Comparison of ENCODE assay signal across 8 cellular contexts in genomic region chr9:91362212-91362611, GRCh38. TPM values are rescaled to one million over a fixed set of nuclear protein-coding genes. Genes with fewer than 3 reads are reported as not detected.
DNase-seq lines count a peak whose midpoint lies in the region; ATAC-seq and TF ChIP-seq lines count a peak whose summit lies in the region.

No MANE protein-coding gene starts in this region.

- peaks cover 7% of the 10 kb centered on the region; the same call in 1 of the 2 replicates for H3K4me1 ChIP-seq in BE2C

- H3K9me3 Mint-ChIP-seq in natural killer cell, result no peaks in the 10 kb centered on the region

- H3K36me3 Mint-ChIP-seq in natural killer cell, result no peaks in the 10 kb centered on the region

- TF ChIP-seq CTCF in BE2C (IDR thresholded peaks at IDR 0.05; ENCODE audit: low read depth, low read length) (no peak), brain microvascular endothelial cell (IDR thresholded peaks at IDR 0.05; ENCODE audit: low read depth, low read length, missing control alignments) (no peak), natural killer cell (IDR thresholded peaks at IDR 0.05) (no peak)

- DNase-seq in BE2C (no peak), brain microvascular endothelial cell (no peak), natural killer cell (no peak), NCI-H526 treated with DMSO at 0.1 percent for 48 hours (lab: John Stamatoyannopoulos, UW) (no peak), activated gamma-delta T cell treated with Interleukin-2 at 50 U/mL for 16 hours (no peak), NCI-H1092 (lab: John Stamatoyannopoulos, UW) (no peak)

- H3K4me3 ChIP-seq in BE2C (ENCODE audit: low read depth, low read length), result peak overlapping the region; percentile 78
- H3K4me3 ChIP-seq in brain microvascular endothelial cell (ENCODE audit: low read depth, low read length), result peak overlapping the region; percentile 87

- H3K27me3 Mint-ChIP-seq in natural killer cell (ENCODE audit: low read depth in 2 of 2), result no peaks in the 10 kb centered on the region

- peak overlapping the region; percentile 82 for H3K4me3 Mint-ChIP-seq in natural killer cell

- H3K27ac ChIP-seq in brain microvascular endothelial cell, result no peak overlapping the region

- H3K27ac Mint-ChIP-seq in natural killer cell, result peak overlapping the region; percentile 75 to 87

- intact Hi-C loops in natural killer cell (cut with micrococcal nuclease), result loop anchor here (10.0 kb wide), 1 partner anchor 267 kb away; no protein-coding TSS in a partner anchor

- H3K9me3 ChIP-seq in BE2C, result no peaks in the 10 kb centered on the region

- ATAC-seq in HG03565 (IDR thresholded peaks at IDR 0.05; ENCODE audit: unreplicated experiment) (peak; percentile 7), natural killer cell (no peak), HG03139 (IDR thresholded peaks at IDR 0.05; ENCODE audit: unreplicated experiment) (no peak)

- in situ Hi-C loops in brain microvascular endothelial cell (cut with HindIII; ENCODE audit: low pct_ligation_motif_present, low sequenced_read_pairs), result no loop called here

- H3K4me1 Mint-ChIP-seq in natural killer cell, result peaks cover 38 to 44% of the 10 kb centered on the region in 2 donors

- H3K36me3 ChIP-seq in BE2C (peaks cover 3% of the 10 kb centered on the region), brain microvascular endothelial cell (replicated peaks) (peaks cover 3% of the 10 kb centered on the region)

- H3K27me3 ChIP-seq in BE2C (no peaks in the 10 kb centered on the region), brain microvascular endothelial cell (replicated peaks) (no peaks in the 10 kb centered on the region)

RNA-seq across cellular contexts. Expression of gene AUH, which starts 0.5 kb away (rescaled TPM):
- 20.7 TPM for polyA plus RNA-seq in BE2C (2012; ENCODE audit: insufficient read depth, insufficient read length, low read depth)
- total RNA-seq in natural killer cell, result 10 to 100 TPM; 26.7 to 36.6 (median 34.9) TPM
